ENCODE assay signal across 8 cellular contexts in the genomic region with DNA sequence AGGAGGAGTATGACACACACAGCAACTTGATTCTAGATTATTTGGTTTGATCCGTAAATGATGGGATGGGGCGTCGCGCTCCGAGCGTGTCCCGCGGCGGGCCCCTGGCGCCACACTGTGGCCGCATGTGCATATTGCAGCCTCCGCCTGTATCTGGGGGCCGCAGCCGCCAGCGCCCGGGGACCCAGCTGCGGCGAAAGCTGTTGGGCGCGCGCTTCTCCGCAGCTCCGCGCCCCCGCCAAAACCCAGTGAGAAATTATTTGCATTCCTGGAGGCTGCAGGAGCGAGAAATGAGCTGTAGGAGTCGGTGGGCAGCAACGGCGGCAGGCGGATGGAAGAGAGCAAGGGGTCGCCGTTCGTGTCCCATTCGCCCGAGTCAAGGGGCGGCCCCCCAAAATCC. TPM values are rescaled to one million over a fixed set of nuclear protein-coding genes. Genes with fewer than 3 reads are reported as not detected.
DNase-seq lines count a peak whose midpoint lies in the region; ATAC-seq and TF ChIP-seq lines count a peak whose summit lies in the region.
"Not testable (repeated sequence)": the region's sequence is repeated elsewhere in the genome, so short reads cannot be mapped to it uniquely, and the experiment has no call there.

No MANE protein-coding gene starts in this region.

- not testable (repeated sequence) for H3K9me3 Mint-ChIP-seq in activated CD8-positive, alpha-beta T cell treated with anti-CD3 and anti-CD28 coated beads for 36 hours

- H3K4me3 ChIP-seq in AG09309 (ENCODE audit: control insufficient read depth, low read depth, low read length) (peak overlapping the region; percentile 32), spleen (peak overlapping the region; percentile 41 to 70 (median 52))

- not testable (repeated sequence) for H3K27me3 ChIP-seq in spleen (replicated peaks in 1 of 7)

- peak overlapping the region; percentile 78 to 94 (median 87) for H3K27ac ChIP-seq in spleen

- not testable (repeated sequence) for H3K27me3 Mint-ChIP-seq in activated CD8-positive, alpha-beta T cell treated with anti-CD3 and anti-CD28 coated beads for 36 hours

- H3K36me3 ChIP-seq in spleen, result not testable (repeated sequence)

- POLR2A ChIA-PET in activated CD8-positive, alpha-beta T cell treated with anti-CD3 and anti-CD28 coated beads for 36 hours (lab: Charles Lee), result not testable (repeated sequence)

- H3K9me3 ChIP-seq in spleen, result not testable (repeated sequence)

- DNase-seq in AG09309 (ENCODE audit: low read depth), result not testable (repeated sequence)
- DNase-seq in NCI-H526 (lab: John Stamatoyannopoulos, UW), result peak; percentile 74 to 92
- peak; percentile 64 for DNase-seq in activated CD8-positive, alpha-beta T cell treated with anti-CD3 and anti-CD28 coated beads for 36 hours
- peak; percentile 41 for DNase-seq in dermis blood vessel endothelial cell
- DNase-seq in left colon, result peak; percentile 28 to 55
- peak; percentile 91 for DNase-seq in spleen

- not testable (repeated sequence) for TF ChIP-seq POLR2A in spleen (IDR thresholded peaks at IDR 0.05)

- H3K4me1 ChIP-seq in spleen, result not testable (repeated sequence)

- not testable (repeated sequence) for H3K36me3 Mint-ChIP-seq in activated CD8-positive, alpha-beta T cell treated with anti-CD3 and anti-CD28 coated beads for 36 hours (ENCODE audit: low read depth)

- intact Hi-C loops in activated CD8-positive, alpha-beta T cell treated with anti-CD3 and anti-CD28 coated beads for 36 hours (cut with micrococcal nuclease); left colon (cut with DNase I, micrococcal nuclease); spleen (cut with DNase I; ENCODE audit: low total_unique reads): not testable (repeated sequence)

- 0 to 1% (median 1%) methylated on average over 15 to 29 of the region's 36 CpGs; no CpG with 5 or more reads in 1 of the 5 donors for WGBS in spleen, 5 donors

- CTCF ChIA-PET in activated CD8-positive, alpha-beta T cell treated with anti-CD3 and anti-CD28 coated beads for 36 hours (lab: Charles Lee), result not testable (repeated sequence)

- peak; percentile 18 for TF ChIP-seq CTCF in AG09309 (IDR thresholded peaks at IDR 0.05; ENCODE audit: control insufficient read depth, insufficient read depth, low read depth, low read length, missing control alignments)
- TF ChIP-seq CTCF in activated CD8-positive, alpha-beta T cell treated with anti-CD3 and anti-CD28 coated beads for 36 hours (IDR thresholded peaks at IDR 0.05), result peak; percentile 75
- peak in 10 of 11 experiments; percentile 23 to 82 (median 61) for TF ChIP-seq CTCF in spleen (IDR thresholded peaks at IDR 0.05 in 8 of 11, conservative IDR thresholded peaks at IDR 0.05 in 3 of 11)

- peak overlapping the region; percentile 90 for H3K4me3 Mint-ChIP-seq in activated CD8-positive, alpha-beta T cell treated with anti-CD3 and anti-CD28 coated beads for 36 hours

- not testable (repeated sequence) for H3K4me1 Mint-ChIP-seq in activated CD8-positive, alpha-beta T cell treated with anti-CD3 and anti-CD28 coated beads for 36 hours (ENCODE audit: low read depth)

- H3K27ac Mint-ChIP-seq in activated CD8-positive, alpha-beta T cell treated with anti-CD3 and anti-CD28 coated beads for 36 hours, result peak overlapping the region; percentile 99

- ATAC-seq in GM19025 (IDR thresholded peaks at IDR 0.05; ENCODE audit: low read depth, unreplicated experiment), result peak; percentile 79
- ATAC-seq in HG03108 (IDR thresholded peaks at IDR 0.05; ENCODE audit: unreplicated experiment), result peak; percentile 61
- peak; percentile 88 for ATAC-seq in activated CD8-positive, alpha-beta T cell treated with anti-CD3 and anti-CD28 coated beads for 36 hours
- ATAC-seq in left colon, result peak; percentile 86

RNA-seq across cellular contexts. Expression of gene FCGR1A, which starts 10.0 kb away (rescaled TPM):
- total RNA-seq in activated CD8-positive, alpha-beta T cell treated with anti-CD3 and anti-CD28 coated beads for 36 hours, result not detected
- total RNA-seq in dermis blood vessel endothelial cell (not detected in 2 replicates), left colon (1 to 10 TPM in 1 of 2 donors, not detected in 1; 3.5 TPM), spleen (10 to 100 TPM in 6 of 7 donors, 1 to 10 TPM in 1; 9.2 to 55.9 (median 22.7) TPM)
- 10 to 100 TPM; 26.3 to 48.9 (median 33.8) TPM for polyA plus RNA-seq in spleen

Comparison
In these comparisons a context has a peak if more than half of its experiments do, and no peak if none do; other contexts are left out.
1. CTCF ChIP-seq: peak in every context shown above with its lines; median percentile 75 in activated CD8-positive, alpha-beta T cell treated with anti-CD3 and anti-CD28 coated beads for 36 hours; 61 in spleen; 18 in AG09309.